In the genomic region with DNA sequence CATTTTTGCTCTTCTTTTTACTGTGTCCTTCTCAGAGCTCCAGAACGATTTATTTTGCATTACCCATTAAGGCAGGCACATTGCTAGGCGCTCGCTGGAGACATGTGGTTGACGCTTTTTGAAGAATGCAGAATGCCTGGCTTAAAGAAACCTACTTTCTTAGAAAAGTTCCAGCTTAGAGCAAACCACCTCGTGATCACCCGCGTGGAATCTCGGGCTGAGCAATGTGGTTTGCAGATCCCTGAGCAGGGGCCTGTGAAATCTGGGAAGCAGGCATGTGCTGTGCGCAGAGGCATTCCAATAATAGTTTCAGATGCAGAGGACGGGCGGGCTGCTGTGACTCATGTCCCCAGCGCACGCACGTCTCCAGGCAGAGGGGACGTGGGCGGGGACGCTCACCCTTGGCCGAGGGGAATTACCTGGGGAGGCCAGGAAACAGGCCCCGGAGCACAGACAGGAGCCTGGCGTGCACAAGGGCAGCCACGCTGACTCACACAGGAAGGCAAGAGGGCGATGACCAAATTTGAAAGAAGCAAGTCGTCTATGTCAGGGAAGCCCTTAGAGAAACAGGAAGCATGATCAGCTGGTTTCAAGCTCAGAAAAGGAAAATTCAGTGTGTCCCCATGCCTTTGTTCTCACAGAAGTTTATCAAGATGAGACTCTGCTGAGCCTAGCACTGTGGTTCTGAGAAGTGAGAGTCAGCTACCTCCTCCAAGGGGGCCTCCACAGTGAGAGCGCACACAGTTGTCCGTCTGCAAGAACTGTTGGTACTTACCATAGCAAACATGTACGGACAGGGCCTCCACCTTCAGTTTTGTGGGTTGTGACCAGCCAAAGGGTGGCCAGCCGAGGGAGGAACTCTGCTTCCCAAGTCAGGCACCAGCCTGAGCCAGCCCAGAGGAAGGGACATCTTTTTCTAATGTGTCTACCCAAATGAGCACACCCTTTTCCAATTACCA, we compare ENCODE assay signal across 8 cellular contexts.
DNase-seq lines count a peak whose midpoint lies in the region; ATAC-seq and TF ChIP-seq lines count a peak whose summit lies in the region.

No MANE protein-coding gene starts in this region.

- TF ChIP-seq CTCF in Panc1 (IDR thresholded peaks at IDR 0.05) (no peak), osteoblast (IDR thresholded peaks at IDR 0.05; ENCODE audit: extremely low read depth, low read depth, low read length) (no peak)

- H3K79me2 ChIP-seq in osteoblast (ENCODE audit: insufficient read depth, low read length), result no peaks in the 10 kb centered on the region

- in situ Hi-C loops in Panc1 (cut with HindIII; ENCODE audit: low pct_unique_long_range_greater_than_20kb, low sequenced_read_pairs), result no loop called here

- H3K4me1 Mint-ChIP-seq in activated T-helper 2 cell treated with anti-CD3 and anti-CD28 coated beads, Interferon-gamma antibody, Interleukin-2, Interleukin-4, amounts not matched to agents 10 μg/mL and 5 μg/mL and 100 μg/mL, durations not matched to agents 14 hours and 24 hours and 36 hours (ENCODE audit: low read depth), result peaks cover 45% of the 10 kb centered on the region

- intact Hi-C loops in Panc1 (cut with micrococcal nuclease; ENCODE audit: unreplicated experiment), result no loop called here
- intact Hi-C loops in activated T-helper 2 cell treated with anti-CD3 and anti-CD28 coated beads, Interferon-gamma antibody, Interleukin-2, Interleukin-4, amounts not matched to agents 10 μg/mL and 5 μg/mL and 100 μg/mL, durations not matched to agents 14 hours and 24 hours and 36 hours (cut with micrococcal nuclease), result loop anchor here (1.0 to 10.0 kb wide), 13 partner anchors 11 to 1592 kb away; a partner anchor contains a TSS

- CTCF ChIA-PET in Panc1 (lab: Charles Lee), result no interaction called here

- H3K27ac Mint-ChIP-seq in activated T-helper 2 cell treated with anti-CD3 and anti-CD28 coated beads, Interferon-gamma antibody, Interleukin-2, Interleukin-4, amounts not matched to agents 10 μg/mL and 5 μg/mL and 100 μg/mL, durations not matched to agents 14 hours and 24 hours and 36 hours, result peak overlapping the region; percentile 64

- no peak overlapping the region for H3K27ac ChIP-seq in Panc1 (ENCODE audit: low read length)
- peak overlapping the region; percentile 98 for H3K27ac ChIP-seq in osteoblast (ENCODE audit: low read depth, low read length)

- peak overlapping the region in 1 of 2 experiments; percentile 21; a peak in 1 of 4 replicates for H3K4me3 ChIP-seq in Panc1 (ENCODE audit: low read depth in 2 of 2, low read length in 2 of 2)
- H3K4me3 ChIP-seq in osteoblast (ENCODE audit: insufficient read depth, low read length), result peak overlapping the region; percentile 41

- H3K9me3 ChIP-seq in Panc1 (ENCODE audit: control insufficient read depth, insufficient read depth, low read depth, low read length), result no peaks in the 10 kb centered on the region
- H3K9me3 ChIP-seq in osteoblast (ENCODE audit: low read depth, low read length), result no peaks in the 10 kb centered on the region

- POLR2A ChIA-PET in Panc1 (lab: Charles Lee), result interaction anchor here (0.6 kb wide), 1 partner anchor 563 kb away, joined by 4 read pairs; no protein-coding TSS in a partner anchor

- H3K27me3 Mint-ChIP-seq in activated T-helper 2 cell treated with anti-CD3 and anti-CD28 coated beads, Interferon-gamma antibody, Interleukin-2, Interleukin-4, amounts not matched to agents 10 μg/mL and 5 μg/mL and 100 μg/mL, durations not matched to agents 14 hours and 24 hours and 36 hours (ENCODE audit: low read depth), result peaks cover 16% of the 10 kb centered on the region

- H3K27me3 ChIP-seq in Panc1 (ENCODE audit: control insufficient read depth, insufficient read depth, low read length), result no peaks in the 10 kb centered on the region
- H3K27me3 ChIP-seq in osteoblast (ENCODE audit: insufficient read depth, low read length), result no peaks in the 10 kb centered on the region

- H2AFZ ChIP-seq in osteoblast (ENCODE audit: low read length), result peak overlapping the region; percentile 96

- DNase-seq in Panc1 (ENCODE audit: low read depth, low spot score) (peak; percentile 22), fibroblast of the conjunctiva (ENCODE audit: low read depth) (peak; percentile 53), osteoblast (ENCODE audit: insufficient read length, low spot score, missing footprints) (peak; percentile 94), superior temporal gyrus (ENCODE audit: extremely low spot score) (peak; percentile 59), NCI-H2171 treated with DMSO at 0.1 percent for 48 hours (lab: John Stamatoyannopoulos, UW) (no peak)
- peak; percentile 84 for DNase-seq in activated T-helper 2 cell treated with anti-CD3 and anti-CD28 coated beads, Interferon-gamma antibody, Interleukin-2, Interleukin-4, amounts not matched to agents 10 μg/mL and 5 μg/mL and 100 μg/mL, durations not matched to agents 14 hours and 24 hours and 36 hours (ENCODE audit: low spot score)

- H3K4me3 Mint-ChIP-seq in activated T-helper 2 cell treated with anti-CD3 and anti-CD28 coated beads, Interferon-gamma antibody, Interleukin-2, Interleukin-4, amounts not matched to agents 10 μg/mL and 5 μg/mL and 100 μg/mL, durations not matched to agents 14 hours and 24 hours and 36 hours (ENCODE audit: low read depth), result peak overlapping the region; percentile 39

- no peaks in the 10 kb centered on the region for H4K20me1 ChIP-seq in osteoblast (ENCODE audit: insufficient read depth, low read length)

- ATAC-seq in GM18511 (IDR thresholded peaks at IDR 0.05; ENCODE audit: unreplicated experiment) (peak; percentile 96), HG02970 (IDR thresholded peaks at IDR 0.05; ENCODE audit: low FRiP score, unreplicated experiment) (peak; percentile 96), Panc1 (peak; percentile 90)

- BruUV-seq in Panc1 (replicated peaks; lab: Mats Ljungman, UMichigan), result no TSS peak

- H3K36me3 ChIP-seq in Panc1 (ENCODE audit: control insufficient read depth, insufficient read depth, low read length) (no peaks in the 10 kb centered on the region), osteoblast (ENCODE audit: insufficient read depth, low read length) (no peaks in the 10 kb centered on the region)

- peak overlapping the region; percentile 44 for H3K4me2 ChIP-seq in osteoblast (ENCODE audit: insufficient read depth, low read length)

- H3K4me1 ChIP-seq in Panc1 (ENCODE audit: control insufficient read depth, insufficient read depth, low read length) (no peaks in the 10 kb centered on the region), osteoblast (ENCODE audit: insufficient read depth, low read length) (peaks cover 13% of the 10 kb centered on the region)

- no peaks in the 10 kb centered on the region for H3K9me3 Mint-ChIP-seq in activated T-helper 2 cell treated with anti-CD3 and anti-CD28 coated beads, Interferon-gamma antibody, Interleukin-2, Interleukin-4, amounts not matched to agents 10 μg/mL and 5 μg/mL and 100 μg/mL, durations not matched to agents 14 hours and 24 hours and 36 hours

- H3K36me3 Mint-ChIP-seq in activated T-helper 2 cell treated with anti-CD3 and anti-CD28 coated beads, Interferon-gamma antibody, Interleukin-2, Interleukin-4, amounts not matched to agents 10 μg/mL and 5 μg/mL and 100 μg/mL, durations not matched to agents 14 hours and 24 hours and 36 hours (ENCODE audit: low read depth), result no peaks in the 10 kb centered on the region
